In genomic region chr9:114375791-114376190, GRCh38 we compare ENCODE assay signal across 9 cellular contexts. TPM values are rescaled to one million over a fixed set of nuclear protein-coding genes. Genes with fewer than 3 reads are reported as not detected.
A peak's percentile ranks its signal among the peaks of the same experiment; 100 is the strongest.
DNase-seq lines count a peak whose midpoint lies in the region; ATAC-seq lines count a peak whose summit lies in the region.
"Not testable (repeated sequence)": the region's sequence is repeated elsewhere in the genome, so short reads cannot be mapped to it uniquely, and the experiment has no call there.
"Had no signal": no experiment of that assay in that cellular context is flagged by ENCODE, and none has a peak within 500 bp of the region (broad histone marks: within the 10 kb centered on the region; RNA-seq: fewer than 3 reads in every experiment).

No MANE protein-coding gene starts in this region.

- not testable (repeated sequence) for H3K36me3 Mint-ChIP-seq in IgD-negative memory B cell
- peaks cover 71% of the 10 kb centered on the region for H3K36me3 Mint-ChIP-seq in activated CD4-positive, alpha-beta memory T cell treated with anti-CD3 and anti-CD28 coated beads for 36 hours
- peaks cover 90% of the 10 kb centered on the region for H3K36me3 Mint-ChIP-seq in central memory CD8-positive, alpha-beta T cell (ENCODE audit: insufficient read depth)
- peaks cover 8 to 67% (median 55%) of the 10 kb centered on the region in 5 donors for H3K36me3 Mint-ChIP-seq in naive thymus-derived CD4-positive, alpha-beta T cell
- H3K36me3 Mint-ChIP-seq in stimulated activated naive CD8-positive, alpha-beta T cell treated with anti-CD3 and anti-CD28 coated beads, Interleukin-15, Interleukin-2, amounts not matched to agents 100 ng/mL and 50 ng/mL, for 24 hours (ENCODE audit: low read depth) = peaks cover 88% of the 10 kb centered on the region

- not testable (repeated sequence) for H3K4me3 ChIP-seq in BLaER1; SK-N-MC; naive thymus-derived CD4-positive, alpha-beta T cell (ENCODE audit: low read length)

- peak overlapping the region; percentile 90; the same call in 1 of the 2 replicates for H3K9ac ChIP-seq in BLaER1
- not testable (repeated sequence) for H3K9ac ChIP-seq in SK-N-MC (ENCODE audit: insufficient read length)

- H3K4me3 Mint-ChIP-seq in IgD-negative memory B cell = peak overlapping the region in 1 of 4 donors; percentile 78
- H3K4me3 Mint-ChIP-seq in activated CD4-positive, alpha-beta memory T cell treated with anti-CD3 and anti-CD28 coated beads for 36 hours = not testable (repeated sequence)
- peak overlapping the region; percentile 43 for H3K4me3 Mint-ChIP-seq in central memory CD8-positive, alpha-beta T cell
- peak overlapping the region; percentile 2 to 98 (median 63) for H3K4me3 Mint-ChIP-seq in naive thymus-derived CD4-positive, alpha-beta T cell
- H3K4me3 Mint-ChIP-seq in stimulated activated naive CD8-positive, alpha-beta T cell treated with anti-CD3 and anti-CD28 coated beads, Interleukin-15, Interleukin-2, amounts not matched to agents 100 ng/mL and 50 ng/mL, for 24 hours = peak overlapping the region; percentile 32

- peak overlapping the region; percentile 100 for H3K27ac ChIP-seq in BLaER1
- H3K27ac ChIP-seq in SK-N-MC = peak overlapping the region; percentile 56
- peak overlapping the region; percentile 70 for H3K27ac ChIP-seq in naive thymus-derived CD4-positive, alpha-beta T cell (ENCODE audit: low read depth, low read length)

- DNase-seq in SK-N-MC (ENCODE audit: low read depth, low spot score); activated CD4-positive, alpha-beta memory T cell treated with anti-CD3 and anti-CD28 coated beads for 36 hours; central memory CD8-positive, alpha-beta T cell (ENCODE audit: low spot score in 2 of 2); naive thymus-derived CD4-positive, alpha-beta T cell: not testable (repeated sequence)
- peak; percentile 60 for DNase-seq in activated effector memory CD4-positive, alpha-beta T cell treated with anti-CD3 and anti-CD28 coated beads, Interleukin-2, amount 50 U/mL, for 16 hours

- H4K20me1 ChIP-seq in BLaER1 = not testable (repeated sequence)

- not testable (repeated sequence) for H3K9me3 Mint-ChIP-seq in IgD-negative memory B cell; activated CD4-positive, alpha-beta memory T cell treated with anti-CD3 and anti-CD28 coated beads for 36 hours; central memory CD8-positive, alpha-beta T cell; naive thymus-derived CD4-positive, alpha-beta T cell; stimulated activated naive CD8-positive, alpha-beta T cell treated with anti-CD3 and anti-CD28 coated beads, Interleukin-15, Interleukin-2, amounts not matched to agents 100 ng/mL and 50 ng/mL, for 24 hours

- H3K4me2 ChIP-seq in BLaER1 = peak overlapping the region; percentile 98; the same call in 1 of the 2 replicates

- CTCF ChIA-PET in activated CD4-positive, alpha-beta memory T cell treated with anti-CD3 and anti-CD28 coated beads for 36 hours (lab: Charles Lee) = interaction anchor here (1.2 kb wide), 1 partner anchor 27 kb away, joined by 3 read pairs; no protein-coding TSS in a partner anchor
- CTCF ChIA-PET in naive thymus-derived CD4-positive, alpha-beta T cell (lab: Charles Lee) = not testable (repeated sequence)

- not testable (repeated sequence) for H3K9me3 ChIP-seq in BLaER1; SK-N-MC (ENCODE audit: low read depth, low read length); naive thymus-derived CD4-positive, alpha-beta T cell (ENCODE audit: control insufficient read depth in 2 of 3, low read length in 3 of 3)

- POLR2A ChIA-PET in activated CD4-positive, alpha-beta memory T cell treated with anti-CD3 and anti-CD28 coated beads for 36 hours (lab: Charles Lee) = interaction anchor here (0.9 to 1.8 kb wide), 2 partner anchors 10 to 11 kb away, joined by 4 to 9 read pairs; no protein-coding TSS in a partner anchor
- POLR2A ChIA-PET in naive thymus-derived CD4-positive, alpha-beta T cell (lab: Charles Lee) = interaction anchor here (4.2 to 33.2 kb wide), 2 partner anchors 11 to 17 kb away, joined by 64 to 978 read pairs; partner anchors contain the start of gene AKNA

- peaks cover 90% of the 10 kb centered on the region for H3K4me1 ChIP-seq in BLaER1
- peaks cover 91 to 93% of the 10 kb centered on the region in 2 donors for H3K4me1 ChIP-seq in naive thymus-derived CD4-positive, alpha-beta T cell (ENCODE audit: control insufficient read depth in 2 of 2, insufficient read depth in 2 of 2, low read length in 2 of 2)

- not testable (repeated sequence) for ATAC-seq in central memory CD8-positive, alpha-beta T cell (replicated peaks; ENCODE audit: extremely low read depth, poor library complexity, severe bottlenecking); naive thymus-derived CD4-positive, alpha-beta T cell

- intact Hi-C loops in activated CD4-positive, alpha-beta memory T cell treated with anti-CD3 and anti-CD28 coated beads for 36 hours (cut with micrococcal nuclease); naive thymus-derived CD4-positive, alpha-beta T cell (cut with micrococcal nuclease): not testable (repeated sequence)

- not testable (repeated sequence) for H3K27me3 ChIP-seq in BLaER1; naive thymus-derived CD4-positive, alpha-beta T cell (ENCODE audit: control insufficient read depth in 2 of 2, insufficient read depth in 2 of 2, low read length in 2 of 2)

- H3K4me1 Mint-ChIP-seq in IgD-negative memory B cell = peaks cover 45 to 75% (median 50%) of the 10 kb centered on the region in 3 donors
- H3K4me1 Mint-ChIP-seq in activated CD4-positive, alpha-beta memory T cell treated with anti-CD3 and anti-CD28 coated beads for 36 hours (ENCODE audit: low read depth) = peaks cover 84% of the 10 kb centered on the region
- H3K4me1 Mint-ChIP-seq in central memory CD8-positive, alpha-beta T cell = peaks cover 81% of the 10 kb centered on the region
- H3K4me1 Mint-ChIP-seq in naive thymus-derived CD4-positive, alpha-beta T cell = peaks cover 60 to 95% (median 89%) of the 10 kb centered on the region in 7 donors
- peaks cover 92% of the 10 kb centered on the region for H3K4me1 Mint-ChIP-seq in stimulated activated naive CD8-positive, alpha-beta T cell treated with anti-CD3 and anti-CD28 coated beads, Interleukin-15, Interleukin-2, amounts not matched to agents 100 ng/mL and 50 ng/mL, for 24 hours (ENCODE audit: low read depth)

- peak overlapping the region; percentile 73 to 97 (median 96) for H3K27ac Mint-ChIP-seq in IgD-negative memory B cell
- peak overlapping the region; percentile 98 for H3K27ac Mint-ChIP-seq in activated CD4-positive, alpha-beta memory T cell treated with anti-CD3 and anti-CD28 coated beads for 36 hours
- H3K27ac Mint-ChIP-seq in central memory CD8-positive, alpha-beta T cell (ENCODE audit: low read depth) = peak overlapping the region; percentile 89
- H3K27ac Mint-ChIP-seq in naive thymus-derived CD4-positive, alpha-beta T cell = peak overlapping the region; percentile 81 to 100 (median 93)
- peak overlapping the region; percentile 86 for H3K27ac Mint-ChIP-seq in stimulated activated naive CD8-positive, alpha-beta T cell treated with anti-CD3 and anti-CD28 coated beads, Interleukin-15, Interleukin-2, amounts not matched to agents 100 ng/mL and 50 ng/mL, for 24 hours

- H3K36me3 ChIP-seq in BLaER1 (peaks cover 71% of the 10 kb centered on the region), SK-N-MC (ENCODE audit: insufficient read depth, low read length) (peaks cover 47% of the 10 kb centered on the region; the same call in 1 of the 2 replicates)
- peaks cover 38 to 59% (median 47%) of the 10 kb centered on the region in 3 experiments for H3K36me3 ChIP-seq in naive thymus-derived CD4-positive, alpha-beta T cell (ENCODE audit: control insufficient read depth in 2 of 3, insufficient read depth in 3 of 3, low read length in 3 of 3)

- not testable (repeated sequence) for H3K27me3 Mint-ChIP-seq in IgD-negative memory B cell; activated CD4-positive, alpha-beta memory T cell treated with anti-CD3 and anti-CD28 coated beads for 36 hours; central memory CD8-positive, alpha-beta T cell; naive thymus-derived CD4-positive, alpha-beta T cell; stimulated activated naive CD8-positive, alpha-beta T cell treated with anti-CD3 and anti-CD28 coated beads, Interleukin-15, Interleukin-2, amounts not matched to agents 100 ng/mL and 50 ng/mL, for 24 hours

RNA-seq across cellular contexts. Expression of gene AKNA, which starts 12.0 kb away (rescaled TPM):
- polyA plus RNA-seq in IgD-negative memory B cell = 25.4 TPM
- 100 to 1,000 TPM; 127 to 130 TPM for total RNA-seq in activated CD4-positive, alpha-beta memory T cell treated with anti-CD3 and anti-CD28 coated beads for 36 hours
- 100 to 1,000 TPM; 276 to 403 (median 375) TPM for total RNA-seq in naive thymus-derived CD4-positive, alpha-beta T cell
- polyA plus RNA-seq in naive thymus-derived CD4-positive, alpha-beta T cell = 10 to 100 TPM; 20.5 to 39.6 TPM

RNA-seq across cellular contexts. Expression of gene ORM2, which starts 46.1 kb away (rescaled TPM):
- not detected for polyA plus RNA-seq in IgD-negative memory B cell
- total RNA-seq in activated CD4-positive, alpha-beta memory T cell treated with anti-CD3 and anti-CD28 coated beads for 36 hours = not detected
- not detected for total RNA-seq in naive thymus-derived CD4-positive, alpha-beta T cell
- polyA plus RNA-seq in naive thymus-derived CD4-positive, alpha-beta T cell = not detected

RNA-seq across cellular contexts. Expression of gene ORM1, which starts 52.9 kb away (rescaled TPM):
- polyA plus RNA-seq in IgD-negative memory B cell = not detected
- total RNA-seq in activated CD4-positive, alpha-beta memory T cell treated with anti-CD3 and anti-CD28 coated beads for 36 hours = not detected
- total RNA-seq in naive thymus-derived CD4-positive, alpha-beta T cell = under 1 TPM in 1 of 5 experiments, not detected in 4; 0.29 TPM
- polyA plus RNA-seq in naive thymus-derived CD4-positive, alpha-beta T cell = not detected
- total RNA-seq: H7 had no signal
